In genomic region chr18:74083071-74083954, GRCh38 we compare ENCODE assay signal across 1 cellular context.
TF ChIP-seq lines count a peak whose summit lies in the region.

No MANE protein-coding gene starts in this region.

TF ChIP-seq in IMR-90, 13 proteins besides CTCF, POLR2A, EP300 and RAD21:
- no peak for TF ChIP-seq USF2 (IDR thresholded peaks at IDR 0.05; ENCODE audit: low read depth, low read length)
- no peak for TF ChIP-seq ELK1 (IDR thresholded peaks at IDR 0.05; ENCODE audit: borderline replicate concordance, low read depth, low read length)
- no peak for TF ChIP-seq NFE2L2 (IDR thresholded peaks at IDR 0.05; ENCODE audit: low read depth, low read length)
- TF ChIP-seq CHD1 (IDR thresholded peaks at IDR 0.05; ENCODE audit: low read depth, low read length) = no peak
- TF ChIP-seq MAFK (IDR thresholded peaks at IDR 0.05; ENCODE audit: low read depth, low read length) = no peak
- no peak for TF ChIP-seq MXI1 (IDR thresholded peaks at IDR 0.05; ENCODE audit: borderline replicate concordance, low read depth, low read length)
- TF ChIP-seq MAZ (IDR thresholded peaks at IDR 0.05; ENCODE audit: borderline replicate concordance, low read depth, low read length) = no peak
- no peak for TF ChIP-seq FOS (IDR thresholded peaks at IDR 0.05; ENCODE audit: low read depth, low read length)
TF ChIP-seq in IMR-90: peak in this region for 0.
